Comparison of ENCODE assay signal across 5 cellular contexts in genomic region chr1:229134552-229135217, GRCh38.
A peak's percentile ranks its signal among the peaks of the same experiment; 100 is the strongest.
DNase-seq lines count a peak whose midpoint lies in the region; ATAC-seq and TF ChIP-seq lines count a peak whose summit lies in the region.
"Not testable (repeated sequence)": the region's sequence is repeated elsewhere in the genome, so short reads cannot be mapped to it uniquely, and the experiment has no call there.

No MANE protein-coding gene starts in this region.

- H3K4me3 Mint-ChIP-seq in Calu3 (ENCODE audit: low read depth, unreplicated experiment); endothelial cell (ENCODE audit: unreplicated experiment); stimulated activated naive B cell treated with anti-CD40 and anti-IgM and Interleukin-4, amounts not matched to agents 10 μg/mL and 1 μg/mL and 100 μg/mL, for 72 hours: not testable (repeated sequence)

- not testable (repeated sequence) for H3K36me3 ChIP-seq in BLaER1; HEK293 (ENCODE audit: control insufficient read depth in 2 of 2, insufficient read depth in 1 of 2, low read length in 2 of 2)

- peaks cover 30% of the 10 kb centered on the region for H3K36me3 Mint-ChIP-seq in Calu3 (ENCODE audit: insufficient read depth, unreplicated experiment)
- H3K36me3 Mint-ChIP-seq in endothelial cell (ENCODE audit: low read depth, unreplicated experiment) = not testable (repeated sequence)
- peaks cover 15 to 20% of the 10 kb centered on the region in 2 donors for H3K36me3 Mint-ChIP-seq in stimulated activated naive B cell treated with anti-CD40 and anti-IgM and Interleukin-4, amounts not matched to agents 10 μg/mL and 1 μg/mL and 100 μg/mL, for 72 hours

- peak overlapping the region; percentile 13; the same call in 1 of the 2 replicates for H3K4me3 ChIP-seq in BLaER1
- not testable (repeated sequence) for H3K4me3 ChIP-seq in HEK293 (ENCODE audit: low read depth, low read length)

- H3K4me1 Mint-ChIP-seq in Calu3 (ENCODE audit: low read depth, unreplicated experiment) (peaks cover 62% of the 10 kb centered on the region), endothelial cell (ENCODE audit: unreplicated experiment) (peaks cover 21% of the 10 kb centered on the region)
- peaks cover 34 to 64% of the 10 kb centered on the region in 2 donors for H3K4me1 Mint-ChIP-seq in stimulated activated naive B cell treated with anti-CD40 and anti-IgM and Interleukin-4, amounts not matched to agents 10 μg/mL and 1 μg/mL and 100 μg/mL, for 72 hours

- H4K20me1 ChIP-seq in BLaER1 = not testable (repeated sequence)

- H3K4me1 ChIP-seq in BLaER1 (peaks cover 66% of the 10 kb centered on the region), HEK293 (ENCODE audit: control insufficient read depth, insufficient read depth, low read length) (peaks cover 11% of the 10 kb centered on the region)

- not testable (repeated sequence) for H3K9ac ChIP-seq in BLaER1

- H3K9me3 Mint-ChIP-seq in Calu3 (ENCODE audit: low read depth, unreplicated experiment); endothelial cell (ENCODE audit: unreplicated experiment): not testable (repeated sequence)
- peaks cover 7 to 14% of the 10 kb centered on the region in 2 donors for H3K9me3 Mint-ChIP-seq in stimulated activated naive B cell treated with anti-CD40 and anti-IgM and Interleukin-4, amounts not matched to agents 10 μg/mL and 1 μg/mL and 100 μg/mL, for 72 hours

- H3K27ac ChIP-seq in BLaER1; HEK293 (ENCODE audit: extremely low read depth, low read depth, low read length): not testable (repeated sequence)

- POLR2A ChIA-PET in HEK293 (lab: Yijun Ruan, JAX) = interaction anchor here (0.6 kb wide), 1 partner anchor 183 kb away, joined by 4 read pairs; no protein-coding TSS in a partner anchor

- CTCF ChIA-PET in Calu3 (lab: Charles Lee); HEK293 (lab: Yijun Ruan, JAX): not testable (repeated sequence)

- ATAC-seq in stimulated activated naive B cell treated with anti-CD40 and anti-IgM and Interleukin-4, amounts not matched to agents 10 μg/mL and 1 μg/mL and 100 μg/mL, for 72 hours (replicated peaks) = not testable (repeated sequence)

- not testable (repeated sequence) for DNase-seq in Calu3; endothelial cell (ENCODE audit: low spot score); stimulated activated naive B cell treated with anti-CD40 and anti-IgM and Interleukin-4, amounts not matched to agents 10 μg/mL and 1 μg/mL and 100 μg/mL, for 72 hours

- H3K27me3 Mint-ChIP-seq in Calu3 (ENCODE audit: unreplicated experiment) = not testable (repeated sequence)
- peaks cover 10% of the 10 kb centered on the region for H3K27me3 Mint-ChIP-seq in endothelial cell (ENCODE audit: unreplicated experiment)
- H3K27me3 Mint-ChIP-seq in stimulated activated naive B cell treated with anti-CD40 and anti-IgM and Interleukin-4, amounts not matched to agents 10 μg/mL and 1 μg/mL and 100 μg/mL, for 72 hours = peaks cover 20 to 21% of the 10 kb centered on the region in 2 donors

- not testable (repeated sequence) for H3K27me3 ChIP-seq in BLaER1

- H3K27ac Mint-ChIP-seq in Calu3 (ENCODE audit: unreplicated experiment) (peak overlapping the region; percentile 98), endothelial cell (ENCODE audit: unreplicated experiment) (peak overlapping the region; percentile 67)
- peak overlapping the region; percentile 72 for H3K27ac Mint-ChIP-seq in stimulated activated naive B cell treated with anti-CD40 and anti-IgM and Interleukin-4, amounts not matched to agents 10 μg/mL and 1 μg/mL and 100 μg/mL, for 72 hours

- intact Hi-C loops in Calu3 (cut with micrococcal nuclease; ENCODE audit: unreplicated experiment) = loop anchor here (10.0 kb wide), 2 partner anchors 110 to 300 kb away; no protein-coding TSS in a partner anchor

- H3K4me2 ChIP-seq in BLaER1 = not testable (repeated sequence)

- BruUV-seq in Calu3 (replicated peaks; lab: Mats Ljungman, UMichigan) = not testable (repeated sequence)

- H3K9me3 ChIP-seq in BLaER1 = peaks cover 39% of the 10 kb centered on the region
- H3K9me3 ChIP-seq in HEK293 (ENCODE audit: control insufficient read depth, insufficient read depth, low read depth, low read length) = not testable (repeated sequence)

- not testable (repeated sequence) for TF ChIP-seq CTCF in Calu3 (IDR thresholded peaks at IDR 0.05; ENCODE audit: unreplicated experiment); HEK293 (tag by site-specific recombination; IDR thresholded peaks at IDR 0.05); endothelial cell (IDR thresholded peaks at IDR 0.05; ENCODE audit: unreplicated experiment)

TF ChIP-seq in HEK293, 187 proteins besides CTCF, POLR2A, EP300 and RAD21:
- TF ChIP-seq SETDB1 (IDR thresholded peaks at IDR 0.05; ENCODE audit: insufficient read length, low read length) = peak; percentile 64
- peak; percentile 67; the same call in 1 of the 2 replicates for TF ChIP-seq TRIM28 (IDR thresholded peaks at IDR 0.05; ENCODE audit: borderline replicate concordance, low read length)
- TF ChIP-seq ZNF626 (tag by site-specific recombination; IDR thresholded peaks at IDR 0.05) = peak; percentile 10; the same call in 1 of the 2 replicates
- TF ChIP-seq ZNF585B (tag by site-specific recombination; IDR thresholded peaks at IDR 0.05) = peak; percentile 98
